ENCODE assay signal across 24 cellular contexts in genomic region chr6:7537560-7538174, GRCh38. TPM values are rescaled to one million over a fixed set of nuclear protein-coding genes. Genes with fewer than 3 reads are reported as not detected.
A peak's percentile ranks its signal among the peaks of the same experiment; 100 is the strongest.
DNase-seq lines count a peak whose midpoint lies in the region; ATAC-seq, FAIRE-seq and TF ChIP-seq lines count a peak whose summit lies in the region.
"Had no signal": no experiment of that assay in that cellular context is flagged by ENCODE, and none has a peak within 500 bp of the region (broad histone marks: within the 10 kb centered on the region; RNA-seq: fewer than 3 reads in every experiment).

No MANE protein-coding gene starts in this region.

- H3K27me3 ChIP-seq in heart left ventricle (peaks cover 0 to 82% (median 22%) of the 10 kb centered on the region in 9 donors), astrocyte (ENCODE audit: insufficient read depth, low read length) (no peaks in the 10 kb centered on the region), neuronal stem cell (ENCODE audit: control insufficient read depth in 3 of 3, insufficient read depth in 3 of 3, low read depth in 1 of 3, low read length in 3 of 3) (peaks cover 0 to 93% (median 4%) of the 10 kb centered on the region in 3 experiments)

- no peak for FAIRE-seq in astrocyte (lab: Jason Lieb, UNC)
- FAIRE-seq: A549, GM12892 had no signal

- H3K23ac ChIP-seq in neuronal stem cell (ENCODE audit: low read depth, low read length, poor library complexity): no peak overlapping the region

- H3K27ac ChIP-seq in heart left ventricle: peak overlapping the region; percentile 47 to 84 (median 78)
- H3K27ac ChIP-seq in astrocyte (ENCODE audit: low read depth, low read length): no peak overlapping the region
- H3K27ac ChIP-seq in neuronal stem cell (replicated peaks; ENCODE audit: low read length): no peak overlapping the region
- H3K27ac ChIP-seq: A549, C4-2B had no signal

- no peak for TF ChIP-seq CTCF in heart left ventricle (IDR thresholded peaks at IDR 0.05)
- no peak for TF ChIP-seq CTCF in astrocyte (IDR thresholded peaks at IDR 0.05; ENCODE audit: insufficient read depth, low read depth, low read length)
- no peak for TF ChIP-seq CTCF in MCF 10A (IDR thresholded peaks at IDR 0.05; ENCODE audit: unreplicated experiment)

- no peaks in the 10 kb centered on the region for H3K9me3 Mint-ChIP-seq in astrocyte (ENCODE audit: unreplicated experiment)
- H3K9me3 Mint-ChIP-seq in MCF 10A (ENCODE audit: unreplicated experiment): no peaks in the 10 kb centered on the region
- H3K9me3 Mint-ChIP-seq: GM23338 had no signal

- H4K20me1 ChIP-seq in astrocyte (ENCODE audit: insufficient read depth, low read length): no peaks in the 10 kb centered on the region

- ATAC-seq in heart left ventricle: peak in 1 of 4 donors; percentile 38
- ATAC-seq: A549, GM23338, HCT116, Panc1 had no signal

- no peak overlapping the region for H2AFZ ChIP-seq in astrocyte (ENCODE audit: low read depth, low read length)
- no peak overlapping the region for H2AFZ ChIP-seq in neuronal stem cell (ENCODE audit: low read length)
- H2AFZ ChIP-seq: GM23338 had no signal

- H3K36me3 Mint-ChIP-seq in astrocyte (ENCODE audit: low read depth, unreplicated experiment) (peaks cover 3% of the 10 kb centered on the region), MCF 10A (ENCODE audit: insufficient read depth, unreplicated experiment) (peaks cover 12% of the 10 kb centered on the region)

- no TSS peak for BruUV-seq in MCF 10A (replicated peaks; lab: Mats Ljungman, UMichigan)

- peak overlapping the region; percentile 45 for H3K27ac Mint-ChIP-seq in astrocyte (ENCODE audit: unreplicated experiment)
- H3K27ac Mint-ChIP-seq in MCF 10A (ENCODE audit: low read depth, unreplicated experiment): no peak overlapping the region
- H3K27ac Mint-ChIP-seq: GM23338 had no signal

- H3K4me3 Mint-ChIP-seq in astrocyte (ENCODE audit: unreplicated experiment): no peak overlapping the region
- no peak overlapping the region for H3K4me3 Mint-ChIP-seq in MCF 10A (ENCODE audit: unreplicated experiment)
- H3K4me3 Mint-ChIP-seq: GM23338 had no signal

- peaks cover 22% of the 10 kb centered on the region for H3K79me2 ChIP-seq in astrocyte (ENCODE audit: insufficient read depth, low read length)

- H3K4me3 ChIP-seq in heart left ventricle (no peak overlapping the region), astrocyte (ENCODE audit: insufficient read depth, low read depth, low read length) (no peak overlapping the region), neuronal stem cell (ENCODE audit: low read length in 2 of 2) (no peak overlapping the region)
- H3K4me3 ChIP-seq: A549, GM23338 had no signal

- no peak overlapping the region for H4K91ac ChIP-seq in neuronal stem cell (ENCODE audit: low read depth, low read length, poor library complexity)

- no peaks in the 10 kb centered on the region for H3K9me3 ChIP-seq in heart left ventricle
- H3K9me3 ChIP-seq in astrocyte (ENCODE audit: insufficient read depth, low read depth, low read length): no peaks in the 10 kb centered on the region
- peaks cover 3% of the 10 kb centered on the region in 2 donors for H3K9me3 ChIP-seq in neuronal stem cell (replicated peaks in 1 of 2; ENCODE audit: control insufficient read depth in 2 of 2, insufficient read depth in 1 of 2, low read depth in 1 of 2, low read length in 2 of 2)
- H3K9me3 ChIP-seq: A549, SK-N-SH had no signal

- H3K14ac ChIP-seq in neuronal stem cell (ENCODE audit: low read length): no peak overlapping the region

- H2BK12ac ChIP-seq in neuronal stem cell (ENCODE audit: low read length): no peak overlapping the region

- H3K27me3 Mint-ChIP-seq in astrocyte (ENCODE audit: low read depth, unreplicated experiment) (no peaks in the 10 kb centered on the region), MCF 10A (ENCODE audit: insufficient read depth, unreplicated experiment) (no peaks in the 10 kb centered on the region)

- DNase-seq in heart left ventricle (no peak), cardiac septum (ENCODE audit: low spot score) (no peak), astrocyte (ENCODE audit: low read depth) (no peak), left kidney (ENCODE audit: low read depth, low spot score) (peak; percentile 70), neuronal stem cell (ENCODE audit: low spot score) (no peak), MCF 10A (ENCODE audit: unreplicated experiment) (no peak), COLO668 (lab: John Stamatoyannopoulos, UW; ENCODE audit: unreplicated experiment) (no peak), MV-4-11 (lab: John Stamatoyannopoulos, UW) (no peak)
- DNase-seq: COR-L47, DMS153, Karpas-422, MM.1S, NCI-H1105 treated with DMSO at 0.1 percent for 48 hours, NCI-H1694 treated with DMSO at 0.1 percent for 48 hours, NCI-H2107, NCI-H510A, SHP77, SK-N-SH had no signal

- no peak overlapping the region for H2BK5ac ChIP-seq in neuronal stem cell (ENCODE audit: low read length)

- H3K4me1 ChIP-seq in heart left ventricle: peaks cover 0 to 25% (median 5%) of the 10 kb centered on the region in 12 donors
- peaks cover 10% of the 10 kb centered on the region for H3K4me1 ChIP-seq in astrocyte (ENCODE audit: insufficient read depth, low read length)
- peaks cover 0 to 6% of the 10 kb centered on the region in 2 donors for H3K4me1 ChIP-seq in neuronal stem cell (ENCODE audit: control insufficient read depth in 2 of 2, insufficient read depth in 1 of 2, low read depth in 1 of 2, low read length in 2 of 2)
- H3K4me1 ChIP-seq: A549 had no signal

- H2AK5ac ChIP-seq in neuronal stem cell (ENCODE audit: low read depth, low read length): no peak overlapping the region

- H3K36me3 ChIP-seq in heart left ventricle (no peaks in the 10 kb centered on the region), astrocyte (ENCODE audit: insufficient read depth, low read length) (no peaks in the 10 kb centered on the region), neuronal stem cell (replicated peaks in 1 of 2; ENCODE audit: control insufficient read depth in 2 of 2, insufficient read depth in 2 of 2, low read length in 2 of 2) (no peaks in the 10 kb centered on the region)

- H3K18ac ChIP-seq in neuronal stem cell (ENCODE audit: low read length): no peak overlapping the region

- no peak overlapping the region for H4K8ac ChIP-seq in neuronal stem cell (ENCODE audit: low read depth, low read length)

- H3K4me2 ChIP-seq in astrocyte (ENCODE audit: low read length) (no peak overlapping the region), neuronal stem cell (ENCODE audit: insufficient read depth, low read length, poor library complexity, severe bottlenecking) (no peak overlapping the region)
- H3K4me2 ChIP-seq: A549, GM23338, SK-N-SH had no signal

- H2BK15ac ChIP-seq in neuronal stem cell (ENCODE audit: low read length): no peak overlapping the region

- H3K4me1 Mint-ChIP-seq in astrocyte (ENCODE audit: low read depth, unreplicated experiment) (peaks cover 37% of the 10 kb centered on the region), MCF 10A (ENCODE audit: insufficient read depth, unreplicated experiment) (no peaks in the 10 kb centered on the region)

- WGBS in heart left ventricle, 4 donors: 27 to 36% (median 31%) methylated on average over 4 of the region's 4 CpGs
- WGBS in neuronal stem cell (ENCODE audit: extremely low coverage in 2 of 2, insufficient read length in 2 of 2, insufficient replicate concordance in 1 of 2), 2 donors: no CpG with 5 or more reads among the region's 4 CpGs

- POLR2A ChIA-PET in MCF 10A (lab: Yijun Ruan, JAX): interaction anchor here (0.8 to 29.8 kb wide), 6 partner anchors 9 to 113 kb away, joined by 3 to 872 read pairs (median 7); no protein-coding TSS in a partner anchor

- intact Hi-C loops in heart left ventricle (cut with DNase I): loop anchor here in 1 of 10 donors (2.0 kb wide), 1 partner anchor 69 kb away; no protein-coding TSS in a partner anchor
- intact Hi-C loops in cardiac septum (cut with DNase I): no loop called here
- intact Hi-C loops in MCF 10A (cut with micrococcal nuclease): no loop called here

- CTCF ChIA-PET in MCF 10A (lab: Yijun Ruan, JAX): interaction anchor here (0.6 to 1.4 kb wide), 5 partner anchors 12 to 768 kb away, joined by 3 to 5 read pairs (median 3); no protein-coding TSS in a partner anchor

- TF ChIP-seq POLR2A in heart left ventricle (IDR thresholded peaks at IDR 0.05): no peak

- no peak overlapping the region for H3K4ac ChIP-seq in neuronal stem cell (ENCODE audit: low read length)

- H2BK120ac ChIP-seq in neuronal stem cell (ENCODE audit: low read depth, low read length): no peak overlapping the region

- no peaks in the 10 kb centered on the region for H3K79me1 ChIP-seq in neuronal stem cell (ENCODE audit: low read depth, low read length)

- H3K9ac ChIP-seq in astrocyte (ENCODE audit: low read length) (peak overlapping the region; percentile 4), neuronal stem cell (ENCODE audit: low read depth, low read length, poor library complexity) (no peak overlapping the region)
- H3K9ac ChIP-seq: SK-N-SH had no signal

RNA-seq across cellular contexts. Expression of gene DSP, which starts 3.8 kb away (rescaled TPM):
- 100 to 1,000 TPM; 238 to 373 (median 337) TPM for total RNA-seq in heart left ventricle
- 100 to 1,000 TPM in 1 of 2 donors, 10 to 100 TPM in 1; 81.9 to 130 TPM for polyA plus RNA-seq in heart left ventricle
- 241 TPM for total RNA-seq in cardiac septum
- 468 and 555 TPM in 2 replicates for total RNA-seq in astrocyte
- polyA plus RNA-seq in neuronal stem cell (2013, experiment 1 of 2): 19.9 TPM
- polyA plus RNA-seq in neuronal stem cell (2013, experiment 2 of 2): 19.7 TPM
- 163 and 227 TPM in 2 replicates for total RNA-seq in MCF 10A (2022)

RNA-seq across cellular contexts. Expression of gene SNRNP48, which starts 52.3 kb away (rescaled TPM):
- total RNA-seq in heart left ventricle (10 to 100 TPM in 7 of 9 donors, 1 to 10 TPM in 2; 8.2 to 25.8 (median 13.3) TPM), cardiac septum (13.4 TPM), astrocyte (10.2 and 13.1 TPM in 2 replicates), MCF 10A (2022) (10.2 and 11.2 TPM in 2 replicates)
- 10 to 100 TPM in 1 of 2 donors, 1 to 10 TPM in 1; 9.0 to 20.4 TPM for polyA plus RNA-seq in heart left ventricle
- polyA plus RNA-seq in neuronal stem cell (2013, experiment 1 of 2): 30.2 TPM
- polyA plus RNA-seq in neuronal stem cell (2013, experiment 2 of 2): 31.2 TPM

Comparison
In these comparisons a context has a peak if more than half of its experiments do, and no peak if none do; other contexts are left out.
1. H3K27ac ChIP-seq: peak in heart left ventricle (12 of 12); none in astrocyte (single experiment) and neuronal stem cell (single experiment).